In the genomic region with DNA sequence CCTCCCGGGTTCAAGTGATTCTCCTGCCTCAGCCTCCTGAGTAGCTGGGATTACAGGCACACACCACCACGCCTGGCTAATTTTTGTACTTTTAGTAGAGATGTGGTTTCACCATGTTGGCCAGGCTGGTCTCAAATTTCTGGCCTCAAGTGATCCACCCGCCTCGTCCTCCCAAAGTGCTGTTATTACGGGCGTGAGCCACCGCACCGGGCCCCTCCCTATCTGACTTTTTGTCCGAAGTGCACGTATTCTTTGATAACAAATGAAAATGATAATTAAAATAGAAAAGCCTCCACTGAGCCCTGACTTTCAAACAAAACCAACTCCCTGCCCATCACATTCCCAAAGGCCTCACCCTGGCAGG, we compare ENCODE assay signal across 1 cellular context.
TF ChIP-seq lines count a peak whose summit lies in the region.

No MANE protein-coding gene starts in this region.

TF ChIP-seq in HepG2, 621 proteins besides CTCF, POLR2A, EP300 and RAD21:
- TF ChIP-seq TARDBP (CRISPR knock-in tag; IDR thresholded peaks at IDR 0.05) (peak; percentile 28; the same call in 1 of the 2 replicates), TRIM24 (CRISPR knock-in tag; IDR thresholded peaks at IDR 0.05) (peak; percentile 56; the same call in 1 of the 2 replicates), ZNF773 (CRISPR knock-in tag; IDR thresholded peaks at IDR 0.05; ENCODE audit: borderline replicate concordance) (0 out of 2 replicates have a peak, but pooled peaks have one; percentile 35), ZNF232 (CRISPR knock-in tag; IDR thresholded peaks at IDR 0.05; ENCODE audit: borderline replicate concordance) (0 out of 2 replicates have a peak, but pooled peaks have one; percentile 14), ZNF430 (CRISPR knock-in tag; IDR thresholded peaks at IDR 0.05) (peak; percentile 23; the same call in 1 of the 2 replicates), SALL2 (CRISPR knock-in tag; IDR thresholded peaks at IDR 0.05) (peak; percentile 47; the same call in 1 of the 2 replicates), ZNF121 (CRISPR knock-in tag; IDR thresholded peaks at IDR 0.05) (peak; percentile 19; the same call in 1 of the 2 replicates), NFIB (CRISPR knock-in tag; IDR thresholded peaks at IDR 0.05; ENCODE audit: borderline replicate concordance) (0 out of 2 replicates have a peak, but pooled peaks have one; percentile 78), ZNF788 (CRISPR knock-in tag; IDR thresholded peaks at IDR 0.05; ENCODE audit: borderline replicate concordance) (0 out of 2 replicates have a peak, but pooled peaks have one; percentile 5), EED (CRISPR knock-in tag; IDR thresholded peaks at IDR 0.05) (0 out of 2 replicates have a peak, but pooled peaks have one; percentile 60), ZNF766 (CRISPR knock-in tag; IDR thresholded peaks at IDR 0.05; ENCODE audit: borderline replicate concordance) (0 out of 2 replicates have a peak, but pooled peaks have one; percentile 37), RFXAP (CRISPR knock-in tag; IDR thresholded peaks at IDR 0.05; ENCODE audit: borderline replicate concordance) (0 out of 2 replicates have a peak, but pooled peaks have one; percentile 15), ZNF674 (CRISPR knock-in tag; IDR thresholded peaks at IDR 0.05; ENCODE audit: low read depth) (0 out of 2 replicates have a peak, but pooled peaks have one; percentile 65), SP2 (CRISPR knock-in tag; IDR thresholded peaks at IDR 0.05) (0 out of 2 replicates have a peak, but pooled peaks have one; percentile 14), YEATS4 (CRISPR knock-in tag; IDR thresholded peaks at IDR 0.05; ENCODE audit: borderline replicate concordance) (0 out of 2 replicates have a peak, but pooled peaks have one; percentile 30)
- TF ChIP-seq, protein P1, sequence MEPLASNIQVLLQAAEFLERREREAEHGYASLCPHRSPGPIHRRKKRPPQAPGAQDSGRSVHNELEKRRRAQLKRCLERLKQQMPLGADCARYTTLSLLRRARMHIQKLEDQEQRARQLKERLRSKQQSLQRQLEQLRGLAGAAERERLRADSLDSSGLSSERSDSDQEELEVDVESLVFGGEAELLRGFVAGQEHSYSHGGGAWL (CRISPR knock-in tag; IDR thresholded peaks at IDR 0.05) = 0 out of 2 replicates have a peak, but pooled peaks have one; percentile 21
- TF ChIP-seq, protein P2, sequence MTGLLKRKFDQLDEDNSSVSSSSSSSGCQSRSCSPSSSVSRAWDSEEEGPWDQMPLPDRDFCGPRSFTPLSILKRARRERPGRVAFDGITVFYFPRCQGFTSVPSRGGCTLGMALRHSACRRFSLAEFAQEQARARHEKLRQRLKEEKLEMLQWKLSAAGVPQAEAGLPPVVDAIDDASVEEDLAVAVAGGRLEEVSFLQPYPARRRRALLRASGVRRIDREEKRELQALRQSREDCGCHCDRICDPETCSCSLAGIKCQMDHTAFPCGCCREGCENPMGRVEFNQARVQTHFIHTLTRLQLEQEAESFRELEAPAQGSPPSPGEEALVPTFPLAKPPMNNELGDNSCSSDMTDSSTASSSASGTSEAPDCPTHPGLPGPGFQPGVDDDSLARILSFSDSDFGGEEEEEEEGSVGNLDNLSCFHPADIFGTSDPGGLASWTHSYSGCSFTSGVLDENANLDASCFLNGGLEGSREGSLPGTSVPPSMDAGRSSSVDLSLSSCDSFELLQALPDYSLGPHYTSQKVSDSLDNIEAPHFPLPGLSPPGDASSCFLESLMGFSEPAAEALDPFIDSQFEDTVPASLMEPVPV (CRISPR knock-in tag; IDR thresholded peaks at IDR 0.05) = peak; percentile 74; the same call in 1 of the 2 replicates
- TF ChIP-seq, protein P3, sequence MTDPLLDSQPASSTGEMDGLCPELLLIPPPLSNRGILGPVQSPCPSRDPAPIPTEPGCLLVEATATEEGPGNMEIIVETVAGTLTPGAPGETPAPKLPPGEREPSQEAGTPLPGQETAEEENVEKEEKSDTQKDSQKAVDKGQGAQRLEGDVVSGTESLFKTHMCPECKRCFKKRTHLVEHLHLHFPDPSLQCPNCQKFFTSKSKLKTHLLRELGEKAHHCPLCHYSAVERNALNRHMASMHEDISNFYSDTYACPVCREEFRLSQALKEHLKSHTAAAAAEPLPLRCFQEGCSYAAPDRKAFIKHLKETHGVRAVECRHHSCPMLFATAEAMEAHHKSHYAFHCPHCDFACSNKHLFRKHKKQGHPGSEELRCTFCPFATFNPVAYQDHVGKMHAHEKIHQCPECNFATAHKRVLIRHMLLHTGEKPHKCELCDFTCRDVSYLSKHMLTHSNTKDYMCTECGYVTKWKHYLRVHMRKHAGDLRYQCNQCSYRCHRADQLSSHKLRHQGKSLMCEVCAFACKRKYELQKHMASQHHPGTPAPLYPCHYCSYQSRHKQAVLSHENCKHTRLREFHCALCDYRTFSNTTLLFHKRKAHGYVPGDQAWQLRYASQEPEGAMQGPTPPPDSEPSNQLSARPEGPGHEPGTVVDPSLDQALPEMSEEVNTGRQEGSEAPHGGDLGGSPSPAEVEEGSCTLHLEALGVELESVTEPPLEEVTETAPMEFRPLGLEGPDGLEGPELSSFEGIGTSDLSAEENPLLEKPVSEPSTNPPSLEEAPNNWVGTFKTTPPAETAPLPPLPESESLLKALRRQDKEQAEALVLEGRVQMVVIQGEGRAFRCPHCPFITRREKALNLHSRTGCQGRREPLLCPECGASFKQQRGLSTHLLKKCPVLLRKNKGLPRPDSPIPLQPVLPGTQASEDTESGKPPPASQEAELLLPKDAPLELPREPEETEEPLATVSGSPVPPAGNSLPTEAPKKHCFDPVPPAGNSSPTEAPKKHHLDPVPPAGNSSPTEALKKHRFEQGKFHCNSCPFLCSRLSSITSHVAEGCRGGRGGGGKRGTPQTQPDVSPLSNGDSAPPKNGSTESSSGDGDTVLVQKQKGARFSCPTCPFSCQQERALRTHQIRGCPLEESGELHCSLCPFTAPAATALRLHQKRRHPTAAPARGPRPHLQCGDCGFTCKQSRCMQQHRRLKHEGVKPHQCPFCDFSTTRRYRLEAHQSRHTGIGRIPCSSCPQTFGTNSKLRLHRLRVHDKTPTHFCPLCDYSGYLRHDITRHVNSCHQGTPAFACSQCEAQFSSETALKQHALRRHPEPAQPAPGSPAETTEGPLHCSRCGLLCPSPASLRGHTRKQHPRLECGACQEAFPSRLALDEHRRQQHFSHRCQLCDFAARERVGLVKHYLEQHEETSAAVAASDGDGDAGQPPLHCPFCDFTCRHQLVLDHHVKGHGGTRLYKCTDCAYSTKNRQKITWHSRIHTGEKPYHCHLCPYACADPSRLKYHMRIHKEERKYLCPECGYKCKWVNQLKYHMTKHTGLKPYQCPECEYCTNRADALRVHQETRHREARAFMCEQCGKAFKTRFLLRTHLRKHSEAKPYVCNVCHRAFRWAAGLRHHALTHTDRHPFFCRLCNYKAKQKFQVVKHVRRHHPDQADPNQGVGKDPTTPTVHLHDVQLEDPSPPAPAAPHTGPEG (CRISPR knock-in tag; IDR thresholded peaks at IDR 0.05) = 0 out of 2 replicates have a peak, but pooled peaks have one; percentile 4
- TF ChIP-seq, protein P4, sequence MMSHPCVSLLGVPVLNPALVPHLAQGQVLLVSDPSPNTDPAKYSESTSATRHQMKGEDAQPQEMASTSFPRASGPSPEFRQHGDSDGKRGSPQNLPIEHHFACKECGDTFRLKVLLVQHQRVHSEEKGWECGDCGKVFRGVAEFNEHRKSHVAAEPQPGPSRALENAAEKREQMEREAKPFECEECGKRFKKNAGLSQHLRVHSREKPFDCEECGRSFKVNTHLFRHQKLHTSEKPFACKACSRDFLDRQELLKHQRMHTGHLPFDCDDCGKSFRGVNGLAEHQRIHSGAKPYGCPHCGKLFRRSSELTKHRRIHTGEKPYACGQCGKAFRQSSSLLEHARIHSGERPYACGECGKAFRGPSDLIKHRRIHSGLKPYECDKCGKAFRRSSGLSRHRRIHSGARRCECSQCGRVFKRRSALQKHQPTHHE (CRISPR knock-in tag; IDR thresholded peaks at IDR 0.05; ENCODE audit: borderline replicate concordance) = 0 out of 2 replicates have a peak, but pooled peaks have one; percentile 19
